In the genomic region with DNA sequence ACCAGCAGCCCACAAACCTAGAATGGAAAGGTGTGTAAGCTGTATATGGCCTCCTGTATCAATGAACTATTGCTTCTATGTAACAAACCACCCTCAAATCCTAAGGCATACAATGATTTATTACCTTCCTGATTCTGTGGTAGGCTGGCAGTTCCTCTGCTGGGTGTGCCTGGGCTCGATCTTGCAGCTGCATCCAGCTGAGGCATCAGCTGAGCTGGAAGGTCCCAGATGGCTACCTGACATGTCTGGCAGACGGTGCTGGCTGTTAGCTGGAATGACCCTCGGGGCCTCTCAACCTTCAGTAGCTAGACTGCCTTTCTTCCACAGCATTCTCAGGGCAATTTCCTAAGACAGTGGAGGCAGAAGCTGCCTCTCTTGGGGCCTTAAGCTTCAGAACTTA, we compare ENCODE assay signal across 34 cellular contexts.
A peak's percentile ranks its signal among the peaks of the same experiment; 100 is the strongest.
DNase-seq lines count a peak whose midpoint lies in the region; ATAC-seq and TF ChIP-seq lines count a peak whose summit lies in the region.
"Had no signal": no experiment of that assay in that cellular context is flagged by ENCODE, and none has a peak within 500 bp of the region (broad histone marks: within the 10 kb centered on the region; RNA-seq: fewer than 3 reads in every experiment).

No MANE protein-coding gene starts in this region.

- H3K4me3 ChIP-seq in mucosa of descending colon (no peak overlapping the region), stomach (no peak overlapping the region)
- H3K4me3 ChIP-seq: adrenal gland, left lung, SK-N-MC, skin epidermis, suprapubic skin had no signal

- H3K27ac Mint-ChIP-seq in osteocyte (ENCODE audit: unreplicated experiment): no peak overlapping the region
- H3K27ac Mint-ChIP-seq: activated CD4-positive, alpha-beta memory T cell treated with anti-CD3 and anti-CD28 coated beads for 36 hours; activated naive CD4-positive, alpha-beta T cell treated with anti-CD3 and anti-CD28 coated beads, Interleukin-2, amount 10 ng/mL, durations not matched to agents 7 days and 5 days; CD14-positive monocyte; effector memory CD8-positive, alpha-beta T cell; H9; memory B cell; stimulated activated naive B cell treated with anti-CD40 and anti-IgM and Interleukin-4, amounts not matched to agents 10 μg/mL and 1 μg/mL and 100 μg/mL, for 72 hours; T-helper 1 cell treated with Interleukin-12 subunit alpha and Interleukin-12 subunit beta and Interleukin-4 antibody, amounts not matched to agents 30 μg/mL and 1 μg/mL, for 36 hours had no signal

- H3K9me3 ChIP-seq in mucosa of descending colon: no peaks in the 10 kb centered on the region
- H3K9me3 ChIP-seq in stomach: no peaks in the 10 kb centered on the region
- H3K9me3 ChIP-seq: adrenal gland, left lung, suprapubic skin had no signal

- WGBS in stomach, 5 donors: 51 to 63% (median 54%) methylated on average over 3 of the region's 3 CpGs

- peak; percentile 51 for DNase-seq in DMS 273 (lab: John Stamatoyannopoulos, UW; ENCODE audit: unreplicated experiment)
- no peak for DNase-seq in DMS 273 treated with DMSO at 0.1 percent for 48 hours (lab: John Stamatoyannopoulos, UW)
- DNase-seq in MV-4-11 (lab: John Stamatoyannopoulos, UW): peak; percentile 90
- DNase-seq in SKM-1 (lab: John Stamatoyannopoulos, UW; ENCODE audit: unreplicated experiment): peak; percentile 21
- no peak for DNase-seq in mucosa of descending colon
- no peak for DNase-seq in stomach
- no peak for DNase-seq in osteocyte (ENCODE audit: extremely low spot score, unreplicated experiment)
- DNase-seq: activated CD4-positive, alpha-beta memory T cell treated with anti-CD3 and anti-CD28 coated beads for 36 hours; activated CD4-positive, alpha-beta T cell treated with anti-CD3 and anti-CD28 coated beads for 1 hour; activated CD8-positive, alpha-beta memory T cell treated with anti-CD3 and anti-CD28 coated beads, Interleukin-2, amount 50 U/mL, for 4 hours; activated naive CD4-positive, alpha-beta T cell treated with anti-CD3 and anti-CD28 coated beads, Interleukin-2, amount 10 ng/mL, durations not matched to agents 7 days and 5 days; adrenal gland; Calu3; central memory CD4-positive, alpha-beta T cell; cortex of kidney; effector memory CD8-positive, alpha-beta T cell; H9; left lung; NCI-H1092; NCI-H187 treated with DMSO at 0.1 percent for 48 hours; NCI-H226; NCI-H526 treated with DMSO at 0.1 percent for 48 hours; stimulated activated naive B cell treated with anti-CD40 and anti-IgM and Interleukin-4, amounts not matched to agents 10 μg/mL and 1 μg/mL and 100 μg/mL, for 72 hours had no signal

- H3K4me1 Mint-ChIP-seq in osteocyte (ENCODE audit: unreplicated experiment): peaks cover 5% of the 10 kb centered on the region

- peak; percentile 10 for ATAC-seq in mucosa of descending colon
- no peak for ATAC-seq in GM21786 (IDR thresholded peaks at IDR 0.05; ENCODE audit: unreplicated experiment)
- ATAC-seq: effector memory CD8-positive, alpha-beta T cell; HepG2; left lung; stimulated activated naive B cell treated with anti-CD40 and anti-IgM and Interleukin-4, amounts not matched to agents 10 μg/mL and 1 μg/mL and 100 μg/mL, for 72 hours had no signal

- intact Hi-C loops in mucosa of descending colon (cut with DNase I, micrococcal nuclease): no loop called here
- intact Hi-C loops in stomach (cut with DNase I; ENCODE audit: low total_unique reads): no loop called here

- TF ChIP-seq POLR2A in stomach (IDR thresholded peaks at IDR 0.05): no peak

- no peaks in the 10 kb centered on the region for H3K9me3 Mint-ChIP-seq in osteocyte (ENCODE audit: unreplicated experiment)
- H3K9me3 Mint-ChIP-seq: activated CD4-positive, alpha-beta memory T cell treated with anti-CD3 and anti-CD28 coated beads for 36 hours; activated naive CD4-positive, alpha-beta T cell treated with anti-CD3 and anti-CD28 coated beads, Interleukin-2, amount 10 ng/mL, durations not matched to agents 7 days and 5 days; effector memory CD8-positive, alpha-beta T cell; memory B cell; neural crest cell; stimulated activated naive B cell treated with anti-CD40 and anti-IgM and Interleukin-4, amounts not matched to agents 10 μg/mL and 1 μg/mL and 100 μg/mL, for 72 hours had no signal

- TF ChIP-seq EP300 in stomach (IDR thresholded peaks at IDR 0.05): no peak

- TF ChIP-seq CTCF in mucosa of descending colon (IDR thresholded peaks at IDR 0.05): no peak
- TF ChIP-seq CTCF in stomach (IDR thresholded peaks at IDR 0.05): no peak
- no peak for TF ChIP-seq CTCF in osteocyte (IDR thresholded peaks at IDR 0.05)

- no peak overlapping the region for H3K4me3 Mint-ChIP-seq in osteocyte (ENCODE audit: unreplicated experiment)
- H3K4me3 Mint-ChIP-seq: activated CD4-positive, alpha-beta memory T cell treated with anti-CD3 and anti-CD28 coated beads for 36 hours; activated naive CD4-positive, alpha-beta T cell treated with anti-CD3 and anti-CD28 coated beads, Interleukin-2, amount 10 ng/mL, durations not matched to agents 7 days and 5 days; CD14-positive monocyte; effector memory CD8-positive, alpha-beta T cell; H9; memory B cell; neural crest cell; stimulated activated naive B cell treated with anti-CD40 and anti-IgM and Interleukin-4, amounts not matched to agents 10 μg/mL and 1 μg/mL and 100 μg/mL, for 72 hours; T-helper 1 cell treated with Interleukin-12 subunit alpha and Interleukin-12 subunit beta and Interleukin-4 antibody, amounts not matched to agents 30 μg/mL and 1 μg/mL, for 36 hours had no signal

- no peak overlapping the region for H3K27ac ChIP-seq in stomach
- H3K27ac ChIP-seq: 22Rv1, adrenal gland, left lung, parathyroid adenoma, SK-N-MC, skin epidermis, suprapubic skin had no signal

- no peaks in the 10 kb centered on the region for H3K27me3 Mint-ChIP-seq in osteocyte (ENCODE audit: unreplicated experiment)
- H3K27me3 Mint-ChIP-seq: activated CD4-positive, alpha-beta memory T cell treated with anti-CD3 and anti-CD28 coated beads for 36 hours; effector memory CD8-positive, alpha-beta T cell; memory B cell; stimulated activated naive B cell treated with anti-CD40 and anti-IgM and Interleukin-4, amounts not matched to agents 10 μg/mL and 1 μg/mL and 100 μg/mL, for 72 hours had no signal

- H3K36me3 Mint-ChIP-seq in osteocyte (ENCODE audit: unreplicated experiment): no peaks in the 10 kb centered on the region
- H3K36me3 Mint-ChIP-seq: activated CD4-positive, alpha-beta memory T cell treated with anti-CD3 and anti-CD28 coated beads for 36 hours; CD14-positive monocyte; memory B cell had no signal

- no peaks in the 10 kb centered on the region for H3K36me3 ChIP-seq in mucosa of descending colon (ENCODE audit: low read depth)
- H3K36me3 ChIP-seq in stomach: no peaks in the 10 kb centered on the region
- H3K36me3 ChIP-seq: adrenal gland, left lung, suprapubic skin had no signal

- no peaks in the 10 kb centered on the region for H3K27me3 ChIP-seq in stomach
- H3K27me3 ChIP-seq: adrenal gland, left lung, suprapubic skin had no signal

- H3K4me1 ChIP-seq in mucosa of descending colon (ENCODE audit: low read depth) (peaks cover 5% of the 10 kb centered on the region), stomach (peaks cover 6 to 10% (median 8%) of the 10 kb centered on the region in 4 donors)
- H3K4me1 ChIP-seq: parathyroid adenoma had no signal

Comparison
In these comparisons a context has a peak if more than half of its experiments do, and no peak if none do; other contexts are left out.
1. DNase-seq: peak in DMS 273 (single experiment), MV-4-11 (single experiment) and SKM-1 (single experiment); none in DMS 273 treated with DMSO at 0.1 percent for 48 hours (single experiment), mucosa of descending colon (0 of 3), stomach (single experiment) and osteocyte (single experiment).